ENCODE assay signal across 19 cellular contexts in genomic region chr1:181181792-181182585, GRCh38.
DNase-seq lines count a peak whose midpoint lies in the region; ATAC-seq, FAIRE-seq and TF ChIP-seq lines count a peak whose summit lies in the region.
"Had no signal": no experiment of that assay in that cellular context is flagged by ENCODE, and none has a peak within 500 bp of the region (broad histone marks: within the 10 kb centered on the region; RNA-seq: fewer than 3 reads in every experiment).

No MANE protein-coding gene starts in this region.

- H2BK12ac ChIP-seq in H1 (ENCODE audit: low read depth, low read length) = no peak overlapping the region; the same call in 1 of the 2 replicates

- CTCF ChIA-PET in H1 (lab: Charles Lee; ENCODE audit: partially characterized antibody) = interaction anchor here (0.7 to 2.8 kb wide), 4 partner anchors 7 to 241 kb away, joined by 3 to 16 read pairs (median 4); no protein-coding TSS in a partner anchor

- 0 out of 2 replicates have a peak overlapping the region, but pooled peaks have one; percentile 11 for H2BK20ac ChIP-seq in H1 (ENCODE audit: low read length)

- no peaks in the 10 kb centered on the region for H3K36me3 Mint-ChIP-seq in osteocyte (ENCODE audit: unreplicated experiment)

- TF ChIP-seq EP300 in Ishikawa (IDR thresholded peaks at IDR 0.05; ENCODE audit: borderline replicate concordance) (no peak), H1 (IDR thresholded peaks at IDR 0.05; ENCODE audit: borderline replicate concordance in 1 of 2, low read depth in 2 of 2, low read length in 2 of 2) (no peak), upper lobe of left lung (IDR thresholded peaks at IDR 0.05) (no peak)

- peak overlapping the region; percentile 72 for H3K18ac ChIP-seq in H1 (ENCODE audit: extremely low read depth, low read length)

- no peaks in the 10 kb centered on the region; a peak in 1 of 7 replicates for H3K27me3 ChIP-seq in H1 (replicated peaks in 1 of 4; ENCODE audit: control insufficient read depth in 3 of 4, extremely low read depth in 1 of 4, insufficient read depth in 3 of 4, low read length in 3 of 4)
- peaks cover 4% of the 10 kb centered on the region; the same call in 1 of the 2 replicates for H3K27me3 ChIP-seq in HAP-1 (ENCODE audit: low read depth)
- H3K27me3 ChIP-seq in upper lobe of left lung = no peaks in the 10 kb centered on the region

- POLR2A ChIA-PET in H1 (lab: Charles Lee; ENCODE audit: partially characterized antibody) = no interaction called here

- no peaks in the 10 kb centered on the region for H3K79me1 ChIP-seq in H1 (ENCODE audit: low read depth, low read length)

- H3K27me3 Mint-ChIP-seq in osteocyte (ENCODE audit: unreplicated experiment) = peaks cover 61% of the 10 kb centered on the region

- 0 out of 2 replicates have a peak overlapping the region, but pooled peaks have one; percentile 85 for H2BK15ac ChIP-seq in H1 (ENCODE audit: low read length)

- no peaks in the 10 kb centered on the region for H3K36me3 ChIP-seq in H1 (ENCODE audit: control insufficient read depth in 2 of 4, insufficient read depth in 4 of 4, low read length in 3 of 4)
- H3K36me3 ChIP-seq in HAP-1 (replicated peaks) = no peaks in the 10 kb centered on the region
- H3K36me3 ChIP-seq in upper lobe of left lung = no peaks in the 10 kb centered on the region
- H3K36me3 ChIP-seq: BE2C had no signal

- FAIRE-seq in H1 (lab: Jason Lieb, UNC) = no peak
- no peak for FAIRE-seq in D721Med (lab: Jason Lieb, UNC)

- TF ChIP-seq POLR2A in H1 (IDR thresholded peaks at IDR 0.05; ENCODE audit: control extremely low read depth in 1 of 2, low read depth in 2 of 2, low read length in 2 of 2) (no peak), upper lobe of left lung (IDR thresholded peaks at IDR 0.05) (no peak)

- H3K79me2 ChIP-seq in H1 (ENCODE audit: control insufficient read depth in 1 of 2, insufficient read depth in 2 of 2, low read length in 2 of 2) = no peaks in the 10 kb centered on the region

- no peaks in the 10 kb centered on the region for H3K9me3 Mint-ChIP-seq in osteocyte (ENCODE audit: unreplicated experiment)
- H3K9me3 Mint-ChIP-seq: CD4-positive, alpha-beta T cell had no signal

- no peak for TF ChIP-seq RAD21 in Ishikawa (IDR thresholded peaks at IDR 0.05; ENCODE audit: low read depth)
- 0 out of 4 replicates have a peak, but pooled peaks of 1 of the 2 experiments have one; percentile 0 for TF ChIP-seq RAD21 in H1 (IDR thresholded peaks at IDR 0.05 in 1 of 2, conservative IDR thresholded peaks at IDR 0.05 in 1 of 2; ENCODE audit: low read depth in 2 of 2, low read length in 2 of 2)

- DNase-seq in NCI-H1105 treated with DMSO at 0.1 percent for 48 hours (lab: John Stamatoyannopoulos, UW) (peak; percentile 2), NCI-H1105 (lab: John Stamatoyannopoulos, UW) (no peak), H1 (ENCODE audit: low read depth in 1 of 2, low spot score in 2 of 2) (no peak), osteocyte (ENCODE audit: extremely low spot score, unreplicated experiment) (peak; percentile 62), HAP-1 (ENCODE audit: low spot score in 2 of 2) (no peak), D721Med (ENCODE audit: insufficient read length, low spot score) (no peak), upper lobe of left lung (no peak)
- DNase-seq: BE2C; CD4-positive, alpha-beta T cell; DMS53; NCI-H1048; NCI-H1694 treated with DMSO at 0.1 percent for 48 hours; NCI-H2107; NCI-H526 treated with DMSO at 0.1 percent for 48 hours; RPMI8226; SIG-M5 had no signal

- no peak overlapping the region; the same call in 1 of the 2 replicates for H2BK5ac ChIP-seq in H1 (ENCODE audit: low read depth, low read length)

- no peak overlapping the region for H4K5ac ChIP-seq in H1 (ENCODE audit: insufficient read length, low read depth, low read length)

- H2AFZ ChIP-seq in H1 (ENCODE audit: low read length) = peak overlapping the region; percentile 84

- H3K23me2 ChIP-seq in H1 (ENCODE audit: low read depth, low read length) = no peaks in the 10 kb centered on the region

- H3K4me3 ChIP-seq in H1 (ENCODE audit: extremely low read depth in 1 of 4, insufficient read depth in 2 of 4, low read depth in 3 of 4, low read length in 4 of 4) (no peak overlapping the region; a peak in 1 of 8 replicates), HAP-1 (no peak overlapping the region), upper lobe of left lung (no peak overlapping the region)

- H4K8ac ChIP-seq in H1 (ENCODE audit: extremely low read depth, insufficient read depth, low read length) = no peak overlapping the region

- no peak for ATAC-seq in upper lobe of left lung (ENCODE audit: low FRiP score in 2 of 2)

- no peak overlapping the region for H3K23ac ChIP-seq in H1 (ENCODE audit: insufficient read length)

- H3K9me3 ChIP-seq in H1 (ENCODE audit: insufficient read depth in 2 of 2, low read depth in 1 of 2, low read length in 1 of 2) (no peaks in the 10 kb centered on the region), HAP-1 (no peaks in the 10 kb centered on the region), upper lobe of left lung (no peaks in the 10 kb centered on the region)
- H3K9me3 ChIP-seq: BE2C had no signal

- no peak overlapping the region for H3K14ac ChIP-seq in H1 (ENCODE audit: insufficient read length)

- no peak overlapping the region for H2AK5ac ChIP-seq in H1 (ENCODE audit: low read depth, low read length)

- H3K4me2 ChIP-seq in H1 (ENCODE audit: insufficient read depth in 1 of 2, low read depth in 2 of 2, low read length in 2 of 2) = peak overlapping the region; percentile 10 to 58; a peak in 3 of 4 replicates
- H3K4me2 ChIP-seq: KMS-11 had no signal

- no peak overlapping the region for H3K4me3 Mint-ChIP-seq in osteocyte (ENCODE audit: unreplicated experiment)
- H3K4me3 Mint-ChIP-seq: CD4-positive, alpha-beta T cell had no signal

- H3K27ac Mint-ChIP-seq in osteocyte (ENCODE audit: unreplicated experiment) = no peak overlapping the region
- H3K27ac Mint-ChIP-seq: CD4-positive, alpha-beta T cell had no signal

- no peak overlapping the region for H4K91ac ChIP-seq in H1 (replicated peaks; ENCODE audit: insufficient read length, low read length)

- H3K4me1 Mint-ChIP-seq in osteocyte (ENCODE audit: unreplicated experiment) = peaks cover 10% of the 10 kb centered on the region

- H3K4ac ChIP-seq in H1 (replicated peaks; ENCODE audit: insufficient read length, low read depth, low read length) = no peak overlapping the region

- H3K56ac ChIP-seq in H1 (replicated peaks; ENCODE audit: insufficient read length, low read depth, low read length) = no peak overlapping the region

- TF ChIP-seq CTCF in H1 (IDR thresholded peaks at IDR 0.05; ENCODE audit: control extremely low read depth in 1 of 3, insufficient read depth in 1 of 3, low read depth in 1 of 3, low read length in 3 of 3) (no peak), osteocyte (IDR thresholded peaks at IDR 0.05) (no peak), D721Med (IDR thresholded peaks at IDR 0.05; ENCODE audit: insufficient read depth, missing control alignments) (no peak), upper lobe of left lung (IDR thresholded peaks at IDR 0.05) (no peak)

- H4K20me1 ChIP-seq in H1 (replicated peaks in 1 of 2; ENCODE audit: control insufficient read depth in 1 of 2, insufficient read depth in 2 of 2, low read length in 2 of 2) = no peaks in the 10 kb centered on the region

- H2BK120ac ChIP-seq in H1 (replicated peaks; ENCODE audit: low read depth, low read length) = peak overlapping the region; percentile 61

- peaks cover 15 to 27% (median 21%) of the 10 kb centered on the region in 4 experiments for H3K4me1 ChIP-seq in H1 (replicated peaks in 1 of 4; ENCODE audit: control insufficient read depth in 3 of 4, insufficient read depth in 4 of 4, low read length in 3 of 4)
- H3K4me1 ChIP-seq in HAP-1 = peaks cover 5% of the 10 kb centered on the region
- no peaks in the 10 kb centered on the region for H3K4me1 ChIP-seq in upper lobe of left lung
- H3K4me1 ChIP-seq: BE2C had no signal

- no peak overlapping the region for H3K9ac ChIP-seq in H1 (replicated peaks in 1 of 4; ENCODE audit: extremely low read depth in 1 of 4, low read depth in 3 of 4, low read length in 3 of 4)
- H3K9ac ChIP-seq: KMS-11 had no signal

- H3K27ac ChIP-seq in H1 (ENCODE audit: low read depth, low read length) (no peak overlapping the region), upper lobe of left lung (no peak overlapping the region)
- H3K27ac ChIP-seq: 22Rv1, KMS-11 had no signal

- WGBS in H1 (ENCODE audit: extremely low coverage in 1 of 2, insufficient coverage in 1 of 2, insufficient read length in 1 of 2, insufficient replicate concordance in 2 of 2, low coverage in 1 of 2, low lambda C conversion rate in 2 of 2, missing lambda C conversion rate in 1 of 2), 2 experiments = 47% methylated on average over 11 of the region's 11 CpGs; no CpG with 5 or more reads in 1 of the 2 experiments
- WGBS in upper lobe of left lung, 2 donors = 78 to 81% methylated on average over 11 of the region's 11 CpGs

- in situ Hi-C loops in HAP-1 (cut with MboI; ENCODE audit: low sequenced_read_pairs) = no loop called here

TF ChIP-seq in Ishikawa, 13 proteins besides CTCF, POLR2A, EP300 and RAD21:
- TF ChIP-seq YY1 (IDR thresholded peaks at IDR 0.05; ENCODE audit: low read depth) = no peak
- TF ChIP-seq NFIC (IDR thresholded peaks at IDR 0.05) = peak; percentile 21; the same call in 1 of the 2 replicates
- no peak for TF ChIP-seq USF1 (IDR thresholded peaks at IDR 0.05)
- TF ChIP-seq TAF1 (IDR thresholded peaks at IDR 0.05; ENCODE audit: low read depth) = no peak
- TF ChIP-seq CREB1 (IDR thresholded peaks at IDR 0.05; ENCODE audit: low read depth) = no peak
- no peak for TF ChIP-seq TCF12 (IDR thresholded peaks at IDR 0.05; ENCODE audit: low read depth)

TF ChIP-seq in H1, 55 proteins besides CTCF, POLR2A, EP300 and RAD21:
- 0 out of 2 replicates have a peak, but pooled peaks have one; percentile 19 for TF ChIP-seq EGR1 (IDR thresholded peaks at IDR 0.05; ENCODE audit: borderline replicate concordance, low read depth, low read length)
- TF ChIP-seq SUZ12 (IDR thresholded peaks at IDR 0.05; ENCODE audit: low read length) = no peak

Comparison
In these comparisons a context has a peak if more than half of its experiments do, and no peak if none do; other contexts are left out.
1. DNase-seq: peak in NCI-H1105 treated with DMSO at 0.1 percent for 48 hours (single experiment) and osteocyte (single experiment); none in NCI-H1105 (single experiment), H1 (0 of 2), HAP-1 (0 of 2), D721Med (single experiment) and upper lobe of left lung (0 of 2).